ENCODE assay signal across 34 cellular contexts in genomic region chr18:78861116-78861515, GRCh38.
"Had no signal": no experiment of that assay in that cellular context is flagged by ENCODE, and none has a peak within 500 bp of the region (broad histone marks: within the 10 kb centered on the region; RNA-seq: fewer than 3 reads in every experiment).

No MANE protein-coding gene starts in this region.

- H3K27ac ChIP-seq: brain microvascular endothelial cell, KMS-11, Peyer's patch, VCaP had no signal

- H3K9me3 ChIP-seq: Peyer's patch had no signal

- ATAC-seq: activated T-cell treated with anti-CD3 and anti-CD28 coated beads, Interleukin-2, amount 50 U/mL, for 72 hours; activated T-helper 17 cell treated with anti-CD3 and anti-CD28 coated beads, Interleukin-2, amount 50 U/mL, for 72 hours; PC-3 had no signal

- H3K4me3 ChIP-seq: Peyer's patch had no signal

- H3K27me3 ChIP-seq: brain microvascular endothelial cell, Peyer's patch had no signal

- DNase-seq: activated B cell treated with CpG ODN at 0.5 μM for 24 hours; activated CD4-positive, alpha-beta memory T cell treated with anti-CD3 and anti-CD28 coated beads, Interleukin-2, amount 10 ng/mL, durations not matched to agents 7 days and 5 days; activated CD4-positive, alpha-beta T cell treated with anti-CD3 and anti-CD28 coated beads for 4 hours; activated CD4-positive, CD25-positive, alpha-beta regulatory T cell treated with anti-CD3 and anti-CD28 coated beads, Interleukin-2, amount 50 U/mL, for 72 hours; activated CD8-positive, alpha-beta memory T cell treated with anti-CD3 and anti-CD28 coated beads for 24 hours; activated effector memory CD4-positive, alpha-beta T cell treated with anti-CD3 and anti-CD28 coated beads, Interleukin-2, amount 50 U/mL, for 16 hours; activated naive CD4-positive, alpha-beta T cell; activated naive CD4-positive, alpha-beta T cell treated with anti-CD3 and anti-CD28 coated beads, Interleukin-2, amount 50 U/mL, for 16 hours; activated naive CD8-positive, alpha-beta T cell treated with anti-CD3 and anti-CD28 coated beads for 36 hours; activated T-cell treated with anti-CD3 and anti-CD28 coated beads, Interleukin-2, amount 50 U/mL, for 1 hour; activated T-cell treated with anti-CD3 and anti-CD28 coated beads, Interleukin-2, amount 50 U/mL, for 72 hours; amniotic stem cell; aorta; brain microvascular endothelial cell; MM.1S; NCI-H1105; NCI-H1417 treated with DMSO at 0.1 percent for 48 hours; NCI-H1694; NCI-H1930; NCI-H2081 treated with DMSO at 0.1 percent for 48 hours; NCI-H510A; NCI-H526; NCI-H748 treated with DMSO at 0.1 percent for 48 hours; NK-92 treated with Interleukin-12 subunit alpha and Interleukin-12 subunit beta, amount 100 ng/mL, for 24 hours; PC-3; Peyer's patch; RPMI8226; SW 1271; T-helper 1 cell; T-helper 2 cell; T-helper 9 cell had no signal

- H3K36me3 ChIP-seq: brain microvascular endothelial cell, Peyer's patch had no signal

- H3K4me1 ChIP-seq: Peyer's patch had no signal
